ENCODE assay signal across 8 cellular contexts in the genomic region with DNA sequence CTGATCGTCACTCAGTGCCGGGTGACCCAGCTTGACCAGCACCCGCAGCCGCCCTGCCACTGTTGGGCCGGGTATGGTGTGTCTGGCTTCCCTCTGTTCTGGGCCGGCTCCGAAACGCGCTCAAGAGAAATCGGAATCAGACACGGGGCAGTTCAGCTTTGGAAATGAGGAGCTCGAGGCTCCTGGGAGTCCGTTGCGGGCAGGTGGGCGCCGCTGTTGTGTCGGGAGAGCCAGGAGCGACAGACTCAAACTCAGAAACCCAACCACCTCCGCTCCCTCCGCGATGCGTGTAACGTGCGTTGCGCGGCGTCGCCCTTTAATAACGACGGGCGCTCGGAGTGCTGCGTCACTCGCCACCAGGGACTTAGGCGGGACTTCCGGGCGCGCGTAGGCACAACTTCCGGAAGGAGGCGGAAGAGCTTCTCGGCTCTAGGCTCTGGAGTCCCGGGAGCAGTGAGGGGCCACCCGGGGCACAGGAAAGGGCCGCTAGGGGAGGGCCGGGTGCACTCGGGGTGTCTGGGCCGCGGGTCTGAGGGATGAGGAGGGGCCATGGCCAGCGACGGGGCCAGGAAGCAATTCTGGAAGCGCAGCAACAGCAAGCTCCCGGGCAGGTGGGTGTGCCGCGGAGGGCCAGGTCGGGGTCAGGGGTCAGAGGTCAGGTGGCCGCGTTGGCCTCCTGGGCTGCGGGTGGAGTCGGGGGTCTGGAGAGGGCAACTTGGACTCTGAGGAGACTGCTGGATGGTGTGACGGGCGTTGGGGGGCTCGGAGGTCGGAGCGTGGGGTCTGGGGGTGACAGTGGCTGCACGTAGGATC. TPM values are rescaled to one million over a fixed set of nuclear protein-coding genes. Genes with fewer than 3 reads are reported as not detected.
DNase-seq lines count a peak whose midpoint lies in the region; ATAC-seq and TF ChIP-seq lines count a peak whose summit lies in the region.

A gene with protein sequence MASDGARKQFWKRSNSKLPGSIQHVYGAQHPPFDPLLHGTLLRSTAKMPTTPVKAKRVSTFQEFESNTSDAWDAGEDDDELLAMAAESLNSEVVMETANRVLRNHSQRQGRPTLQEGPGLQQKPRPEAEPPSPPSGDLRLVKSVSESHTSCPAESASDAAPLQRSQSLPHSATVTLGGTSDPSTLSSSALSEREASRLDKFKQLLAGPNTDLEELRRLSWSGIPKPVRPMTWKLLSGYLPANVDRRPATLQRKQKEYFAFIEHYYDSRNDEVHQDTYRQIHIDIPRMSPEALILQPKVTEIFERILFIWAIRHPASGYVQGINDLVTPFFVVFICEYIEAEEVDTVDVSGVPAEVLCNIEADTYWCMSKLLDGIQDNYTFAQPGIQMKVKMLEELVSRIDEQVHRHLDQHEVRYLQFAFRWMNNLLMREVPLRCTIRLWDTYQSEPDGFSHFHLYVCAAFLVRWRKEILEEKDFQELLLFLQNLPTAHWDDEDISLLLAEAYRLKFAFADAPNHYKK (plus strand): TSS at position 413 of the 813 bp plus-strand sequence. CDS start 137 bp downstream, at position 550.

- no peaks in the 10 kb centered on the region for H3K27me3 Mint-ChIP-seq in CD4-positive, alpha-beta T cell

- peak within 1 kb of the TSS; percentile 99 for H3K4me3 Mint-ChIP-seq in CD4-positive, alpha-beta T cell

- H3K36me3 ChIP-seq in effector memory CD4-positive, alpha-beta T cell (ENCODE audit: control insufficient read depth, insufficient read depth, low read length) = no peaks in the 10 kb centered on the region

- CTCF ChIA-PET in CD4-positive, alpha-beta T cell (lab: Charles Lee) = interaction anchor here (0.7 to 11.7 kb wide), 6 partner anchors 10 to 40 kb away, joined by 3 to 130 read pairs (median 10); no protein-coding TSS in a partner anchor
- CTCF ChIA-PET in activated CD8-positive, alpha-beta memory T cell treated with anti-CD3 and anti-CD28 coated beads for 36 hours (lab: Charles Lee) = interaction anchor here (0.8 to 1.5 kb wide), 8 partner anchors 12 to 199 kb away, joined by 3 to 8 read pairs (median 4); no protein-coding TSS in a partner anchor

- H3K27ac Mint-ChIP-seq in CD4-positive, alpha-beta T cell = peak within 1 kb of the TSS; percentile 100

- POLR2A ChIA-PET in CD4-positive, alpha-beta T cell (lab: Charles Lee) = interaction anchor here (0.8 to 6.1 kb wide), 21 partner anchors 8 to 727 kb away, joined by 3 to 78 read pairs (median 6); a partner anchor contains a TSS
- POLR2A ChIA-PET in activated CD8-positive, alpha-beta memory T cell treated with anti-CD3 and anti-CD28 coated beads for 36 hours (lab: Charles Lee) = interaction anchor here (0.7 to 2.3 kb wide), 13 partner anchors 11 to 148 kb away, joined by 3 to 17 read pairs (median 4); a partner anchor contains a TSS

- ATAC-seq in CD4-positive, alpha-beta T cell (ENCODE audit: poor library complexity) = peak; percentile 86
- peak; percentile 66 for ATAC-seq in GM19455 (IDR thresholded peaks at IDR 0.05; ENCODE audit: unreplicated experiment)

- TF ChIP-seq CTCF in CD4-positive, alpha-beta T cell (IDR thresholded peaks at IDR 0.05) = no peak

- no peaks in the 10 kb centered on the region for H3K9me3 ChIP-seq in CD4-positive, alpha-beta T cell (ENCODE audit: control insufficient read depth, low read length)
- H3K9me3 ChIP-seq in effector memory CD4-positive, alpha-beta T cell (ENCODE audit: control insufficient read depth, low read length) = no peaks in the 10 kb centered on the region

- peak; percentile 91 to 97 (median 93) for DNase-seq in CD4-positive, alpha-beta T cell
- DNase-seq in HS-27A (ENCODE audit: low read depth) = peak; percentile 71
- peak; percentile 79 for DNase-seq in NK-92 treated with Interleukin-12 subunit alpha and Interleukin-12 subunit beta, amount 100 ng/mL, for 24 hours (lab: John Stamatoyannopoulos, UW)
- DNase-seq in effector memory CD4-positive, alpha-beta T cell = peak; percentile 86 to 89 (median 88)
- peak; percentile 96 to 97 for DNase-seq in lung microvascular endothelial cell (ENCODE audit: low read depth in 2 of 2)
- DNase-seq in stimulated activated CD4-positive, alpha-beta T cell treated with anti-CD3 and anti-CD28 coated beads, TNF-alpha, amount 100 ng/mL, for 4 hours (ENCODE audit: low read depth in 3 of 3) = peak; percentile 88 to 89 (median 89)

- H3K4me3 ChIP-seq in effector memory CD4-positive, alpha-beta T cell (ENCODE audit: insufficient read depth, low read depth, low read length, poor library complexity, severe bottlenecking) = peak within 1 kb of the TSS; percentile 86

- H3K27ac ChIP-seq in CD4-positive, alpha-beta T cell (ENCODE audit: low read depth, low read length) = peak within 1 kb of the TSS; percentile 92
- peak within 1 kb of the TSS; percentile 96 for H3K27ac ChIP-seq in effector memory CD4-positive, alpha-beta T cell (ENCODE audit: insufficient read depth, low read length, poor library complexity, severe bottlenecking)

- intact Hi-C loops in CD4-positive, alpha-beta T cell (cut with DNase I, micrococcal nuclease) = loop anchor here (1.0 to 2.0 kb wide), 7 partner anchors 14 to 88 kb away; a partner anchor contains a TSS

- H3K4me1 Mint-ChIP-seq in CD4-positive, alpha-beta T cell (ENCODE audit: low read depth) = peaks cover 64% of the 10 kb centered on the region

- peaks cover 39% of the 10 kb centered on the region for H3K36me3 Mint-ChIP-seq in CD4-positive, alpha-beta T cell (ENCODE audit: low read depth)

- peaks cover 19% of the 10 kb centered on the region for H3K4me1 ChIP-seq in effector memory CD4-positive, alpha-beta T cell (ENCODE audit: control insufficient read depth, insufficient read depth, low read length, poor library complexity, severe bottlenecking)

- no peaks in the 10 kb centered on the region for H3K27me3 ChIP-seq in CD4-positive, alpha-beta T cell (ENCODE audit: control insufficient read depth, insufficient read depth, low read length)
- H3K27me3 ChIP-seq in effector memory CD4-positive, alpha-beta T cell (replicated peaks; ENCODE audit: control insufficient read depth, insufficient read depth, low read length, poor library complexity, severe bottlenecking) = no peaks in the 10 kb centered on the region

- no peaks in the 10 kb centered on the region for H3K9me3 Mint-ChIP-seq in CD4-positive, alpha-beta T cell

RNA-seq across cellular contexts. Expression of the gene that starts here (rescaled TPM):
- 10 to 100 TPM; 27.1 to 31.7 TPM for total RNA-seq in CD4-positive, alpha-beta T cell
- total RNA-seq in activated CD8-positive, alpha-beta memory T cell treated with anti-CD3 and anti-CD28 coated beads for 36 hours = 10 to 100 TPM; 37.4 TPM
- 12.9 and 15.3 TPM in 2 replicates for total RNA-seq in lung microvascular endothelial cell

Comparison
In these comparisons a context has a peak if more than half of its experiments do, and no peak if none do; other contexts are left out.
1. Peak in every context shown above with its lines: DNase-seq, ATAC-seq, H3K4me3 ChIP-seq and H3K27ac ChIP-seq.